ENCODE assay signal across 13 cellular contexts in genomic region chr11:65297026-65297667, GRCh38. TPM values are rescaled to one million over a fixed set of nuclear protein-coding genes. Genes with fewer than 3 reads are reported as not detected.
A peak's percentile ranks its signal among the peaks of the same experiment; 100 is the strongest.
DNase-seq lines count a peak whose midpoint lies in the region; TF ChIP-seq lines count a peak whose summit lies in the region.
"Had no signal": no experiment of that assay in that cellular context is flagged by ENCODE, and none has a peak within 500 bp of the region (broad histone marks: within the 10 kb centered on the region; RNA-seq: fewer than 3 reads in every experiment).

No MANE protein-coding gene starts in this region.

- H3K4me2 ChIP-seq in OCI-LY7 (ENCODE audit: low read length) (no peak overlapping the region), PC-9 (no peak overlapping the region)

- no peak for DNase-seq in OCI-LY7 (ENCODE audit: low spot score)
- DNase-seq in esophagus muscularis mucosa (ENCODE audit: extremely low spot score), result no peak
- no peak for DNase-seq in substantia nigra (lab: John Stamatoyannopoulos, UW)
- DNase-seq in T-helper 9 cell, result no peak
- DNase-seq in PC-9, result no peak
- no peak for DNase-seq in A172 (ENCODE audit: low spot score)
- DNase-seq in SW 1271 (lab: John Stamatoyannopoulos, UW), result no peak
- DNase-seq: activated CD4-positive, alpha-beta memory T cell treated with anti-CD3 and anti-CD28 coated beads for 36 hours; activated T-cell treated with anti-CD3 and anti-CD28 coated beads, Interleukin-2, amount 50 U/mL, for 4 hours; CD8-positive, alpha-beta T cell; NCI-H524; stimulated activated CD4-positive, alpha-beta T cell treated with anti-CD3 and anti-CD28 coated beads, Interleukin-4, amount 100 ng/mL, for 4 hours had no signal

- H3K27me3 ChIP-seq in esophagus muscularis mucosa, result no peaks in the 10 kb centered on the region
- H3K27me3 ChIP-seq in mucosa of rectum (ENCODE audit: control insufficient read depth in 2 of 2, insufficient read depth in 2 of 2, low read length in 2 of 2), result no peaks in the 10 kb centered on the region
- H3K27me3 ChIP-seq in PC-9 (ENCODE audit: insufficient read depth, low read depth), result no peaks in the 10 kb centered on the region

- TF ChIP-seq EP300 in esophagus muscularis mucosa (IDR thresholded peaks at IDR 0.05), result no peak

- WGBS in esophagus muscularis mucosa, result 86% methylated on average over 12 of the region's 12 CpGs

- BruUV-seq in OCI-LY7 (replicated peaks; lab: Mats Ljungman, UMichigan) (TSS peak; percentile 57), PC-9 (replicated peaks; lab: Mats Ljungman, UMichigan) (no TSS peak)

- H3F3A ChIP-seq in PC-9 (ENCODE audit: insufficient read depth, low read depth), result peaks cover 33% of the 10 kb centered on the region; the same call in 1 of the 2 replicates

- CTCF ChIA-PET in OCI-LY7 (lab: Charles Lee; ENCODE audit: unreplicated experiment) (no interaction called here), PC-9 (lab: Charles Lee) (no interaction called here)

- no peak overlapping the region for H3K4me3 ChIP-seq in OCI-LY7 (ENCODE audit: low read depth, low read length, poor library complexity, severe bottlenecking)
- no peak overlapping the region for H3K4me3 ChIP-seq in esophagus muscularis mucosa
- H3K4me3 ChIP-seq in mucosa of rectum (ENCODE audit: low read length in 2 of 2), result no peak overlapping the region
- no peak overlapping the region for H3K4me3 ChIP-seq in PC-9

- no peak overlapping the region for H3K9ac ChIP-seq in mucosa of rectum (ENCODE audit: low read depth in 1 of 2, low read length in 2 of 2)

- H3K27ac ChIP-seq in OCI-LY7 (ENCODE audit: low read depth, low read length, poor library complexity, severe bottlenecking) (no peak overlapping the region), esophagus muscularis mucosa (replicated peaks in 1 of 4) (peak overlapping the region; percentile 92 to 97 (median 94)), mucosa of rectum (ENCODE audit: low read depth in 2 of 2, low read length in 2 of 2) (peak overlapping the region; percentile 41 to 87), substantia nigra (ENCODE audit: low read depth, low read length, poor library complexity, severe bottlenecking) (peak overlapping the region; percentile 74), PC-9 (no peak overlapping the region)

- no peaks in the 10 kb centered on the region for H3K79me2 ChIP-seq in OCI-LY7 (ENCODE audit: insufficient read depth, low read depth, low read length)
- 0 out of 2 replicates have a peak, but pooled peaks cover 4% of the 10 kb centered on the region for H3K79me2 ChIP-seq in PC-9 (ENCODE audit: low read depth)

- POLR2A ChIA-PET in OCI-LY7 (lab: Charles Lee), result no interaction called here
- POLR2A ChIA-PET in PC-9 (lab: Charles Lee; ENCODE audit: unreplicated experiment), result interaction anchor here (0.6 to 0.7 kb wide), 3 partner anchors 220 to 270 kb away, joined by 4 to 6 read pairs (median 5); no protein-coding TSS in a partner anchor

- no peak for TF ChIP-seq CTCF in OCI-LY7 (conservative IDR thresholded peaks at IDR 0.05; ENCODE audit: low read length)
- no peak for TF ChIP-seq CTCF in esophagus muscularis mucosa (IDR thresholded peaks at IDR 0.05)
- no peak for TF ChIP-seq CTCF in PC-9 (conservative IDR thresholded peaks at IDR 0.05)

- intact Hi-C loops in OCI-LY7 (cut with micrococcal nuclease; ENCODE audit: unreplicated experiment) (no loop called here), esophagus muscularis mucosa (cut with DNase I) (no loop called here), PC-9 (cut with micrococcal nuclease; ENCODE audit: unreplicated experiment) (no loop called here)

- no peaks in the 10 kb centered on the region for H4K20me1 ChIP-seq in OCI-LY7 (ENCODE audit: insufficient read depth, low read length)
- H4K20me1 ChIP-seq in PC-9 (ENCODE audit: insufficient read depth), result no peaks in the 10 kb centered on the region

- H2AFZ ChIP-seq in OCI-LY7 (ENCODE audit: low read length) (no peak overlapping the region), PC-9 (no peak overlapping the region)

- no peaks in the 10 kb centered on the region for H3K9me3 ChIP-seq in OCI-LY7 (ENCODE audit: low read length)
- H3K9me3 ChIP-seq in esophagus muscularis mucosa, result no peaks in the 10 kb centered on the region
- no peaks in the 10 kb centered on the region for H3K9me3 ChIP-seq in mucosa of rectum (ENCODE audit: control insufficient read depth in 2 of 2, low read length in 2 of 2)
- no peaks in the 10 kb centered on the region for H3K9me3 ChIP-seq in PC-9 (ENCODE audit: insufficient read depth, low read depth)

- H3K4me1 ChIP-seq in OCI-LY7 (ENCODE audit: insufficient read depth, low read length, poor library complexity, severe bottlenecking) (no peaks in the 10 kb centered on the region), esophagus muscularis mucosa (peaks cover 78 to 95% (median 92%) of the 10 kb centered on the region in 4 donors), mucosa of rectum (ENCODE audit: control insufficient read depth in 2 of 2, insufficient read depth in 2 of 2, low read length in 2 of 2) (peaks cover 13 to 31% of the 10 kb centered on the region in 2 donors), PC-9 (replicated peaks; ENCODE audit: insufficient read depth) (peaks cover 23% of the 10 kb centered on the region)

- H3K36me3 ChIP-seq in OCI-LY7 (ENCODE audit: insufficient read depth, low read length) (peaks cover 93% of the 10 kb centered on the region), esophagus muscularis mucosa (peaks cover 0 to 28% (median 12%) of the 10 kb centered on the region in 4 donors), mucosa of rectum (ENCODE audit: control insufficient read depth in 2 of 2, insufficient read depth in 2 of 2, low read length in 2 of 2) (peaks cover 12 to 21% of the 10 kb centered on the region in 2 donors), PC-9 (ENCODE audit: low read depth) (peaks cover 14% of the 10 kb centered on the region; the same call in 1 of the 2 replicates)

- H3K9me2 ChIP-seq in OCI-LY7 (ENCODE audit: insufficient read depth, low read length) (no peaks in the 10 kb centered on the region), PC-9 (ENCODE audit: insufficient read depth) (no peaks in the 10 kb centered on the region)

- TF ChIP-seq POLR2A in esophagus muscularis mucosa (IDR thresholded peaks at IDR 0.05; ENCODE audit: low read depth), result no peak

RNA-seq across cellular contexts. Expression of gene CDC42EP2, which starts 17.5 kb away (rescaled TPM):
- not detected in 2 replicates for total RNA-seq in OCI-LY7 (2014; rRNA removed; shearing (Covaris generic))
- total RNA-seq in OCI-LY7 (2022) (1.7 and 3.9 TPM in 2 replicates), esophagus muscularis mucosa (10 to 100 TPM; 39.9 to 90.1 (median 54.4) TPM), PC-9 (2021) (17.8 and 20.8 TPM in 2 replicates)
- 1.7 and 5.3 TPM in 2 replicates for total RNA-seq in A172 (2014; rRNA removed; shearing (Covaris generic))

RNA-seq across cellular contexts. Expression of gene POLA2, which starts 35.4 kb away (rescaled TPM):
- 47.5 and 50.0 TPM in 2 replicates for total RNA-seq in OCI-LY7 (2014; rRNA removed; shearing (Covaris generic))
- total RNA-seq in OCI-LY7 (2022) (89.1 and 103 TPM in 2 replicates), esophagus muscularis mucosa (10 to 100 TPM; 14.7 to 26.6 (median 17.3) TPM), PC-9 (2021) (37.1 and 39.3 TPM in 2 replicates)
- total RNA-seq in A172 (2014; rRNA removed; shearing (Covaris generic)), result 14.2 and 18.1 TPM in 2 replicates

RNA-seq across cellular contexts. Expression of gene DPF2, which starts 36.5 kb away (rescaled TPM):
- total RNA-seq in OCI-LY7 (2014; rRNA removed; shearing (Covaris generic)), result 38.5 and 39.9 TPM in 2 replicates
- total RNA-seq in OCI-LY7 (2022) (62.2 and 64.2 TPM in 2 replicates), esophagus muscularis mucosa (10 to 100 TPM; 40.3 to 60.6 (median 52.9) TPM), PC-9 (2021) (75.6 and 80.6 TPM in 2 replicates)
- 37.9 and 57.0 TPM in 2 replicates for total RNA-seq in A172 (2014; rRNA removed; shearing (Covaris generic))

RNA-seq across cellular contexts. Expression of gene TIGD3, which starts 57.4 kb away (rescaled TPM):
- 2.2 and 2.7 TPM in 2 replicates for total RNA-seq in OCI-LY7 (2014; rRNA removed; shearing (Covaris generic))
- total RNA-seq in OCI-LY7 (2022), result 2.0 TPM in 2 replicates
- total RNA-seq in esophagus muscularis mucosa, result under 1 TPM in 1 of 4 donors, not detected in 3; 0.19 TPM
- 1.7 and 1.8 TPM in 2 replicates for total RNA-seq in PC-9 (2021)
- 2.0 and 3.5 TPM in 2 replicates for total RNA-seq in A172 (2014; rRNA removed; shearing (Covaris generic))

Comparison
In these comparisons a context has a peak if more than half of its experiments do, and no peak if none do; other contexts are left out.
1. H3K27ac ChIP-seq: peak in esophagus muscularis mucosa (4 of 4), mucosa of rectum (2 of 2) and substantia nigra (single experiment); none in OCI-LY7 (single experiment) and PC-9 (single experiment).